Comparison of ENCODE assay signal across 8 cellular contexts in genomic region chr21:43893536-43894205, GRCh38. TPM values are rescaled to one million over a fixed set of nuclear protein-coding genes. Genes with fewer than 3 reads are reported as not detected.
DNase-seq lines count a peak whose midpoint lies in the region; ATAC-seq and TF ChIP-seq lines count a peak whose summit lies in the region.

No MANE protein-coding gene starts in this region.

- no peak overlapping the region for H3K23ac ChIP-seq in trophoblast cell (ENCODE audit: low read length)

- peaks cover 28% of the 10 kb centered on the region for H3K4me1 ChIP-seq in CD8-positive, alpha-beta T cell (ENCODE audit: insufficient read depth, low read length)
- H3K4me1 ChIP-seq in lower lobe of right lung (peaks cover 42% of the 10 kb centered on the region), SJCRH30 (no peaks in the 10 kb centered on the region), trophoblast cell (ENCODE audit: control insufficient read depth in 1 of 2, insufficient read depth in 2 of 2, low read length in 2 of 2) (no peaks in the 10 kb centered on the region)

- H3K4ac ChIP-seq in trophoblast cell (ENCODE audit: low read depth, low read length): no peak overlapping the region

- H4K91ac ChIP-seq in trophoblast cell (ENCODE audit: low read depth, low read length): no peak overlapping the region

- H3K9me3 ChIP-seq in CD8-positive, alpha-beta T cell (ENCODE audit: low read length): no peaks in the 10 kb centered on the region
- H3K9me3 ChIP-seq in lower lobe of right lung (no peaks in the 10 kb centered on the region), SJCRH30 (replicated peaks) (no peaks in the 10 kb centered on the region), trophoblast cell (ENCODE audit: insufficient read depth, low read depth, low read length) (peaks cover 2% of the 10 kb centered on the region)

- intact Hi-C loops in CD8-positive, alpha-beta T cell (cut with DNase I, micrococcal nuclease): loop anchor here in 1 of 2 experiments (1.0 kb wide), 1 partner anchor 24 kb away; no protein-coding TSS in a partner anchor
- intact Hi-C loops in activated B cell treated with CpG ODN at 0.5 μM for 24 hours (cut with micrococcal nuclease) (loop anchor here (2.0 kb wide), 1 partner anchor 45 kb away; no protein-coding TSS in a partner anchor), lower lobe of right lung (cut with DNase I) (no loop called here), Calu3 (cut with micrococcal nuclease; ENCODE audit: unreplicated experiment) (no loop called here)

- H3K27me3 ChIP-seq in CD8-positive, alpha-beta T cell (ENCODE audit: insufficient read depth, low read length): no peaks in the 10 kb centered on the region
- H3K27me3 ChIP-seq in lower lobe of right lung (ENCODE audit: low read depth): no peaks in the 10 kb centered on the region
- no peaks in the 10 kb centered on the region for H3K27me3 ChIP-seq in SJCRH30
- no peaks in the 10 kb centered on the region for H3K27me3 ChIP-seq in trophoblast cell (ENCODE audit: insufficient read depth, low read length)

- no TSS peak for BruUV-seq in Calu3 (replicated peaks; lab: Mats Ljungman, UMichigan)

- H3K79me2 ChIP-seq in trophoblast cell (ENCODE audit: control insufficient read depth, insufficient read depth, low read length, poor library complexity): no peaks in the 10 kb centered on the region

- POLR2A ChIA-PET in CD8-positive, alpha-beta T cell (lab: Charles Lee): interaction anchor here (0.6 to 2.0 kb wide), 5 partner anchors 28 to 84 kb away, joined by 3 to 8 read pairs (median 4); partner anchors contain the start of gene AGPAT3
- POLR2A ChIA-PET in activated B cell treated with CpG ODN at 0.5 μM for 24 hours (lab: Charles Lee): interaction anchor here (0.6 to 0.7 kb wide), 5 partner anchors 21 to 1834 kb away, joined by 3 to 5 read pairs (median 3); no protein-coding TSS in a partner anchor

- H3K27ac Mint-ChIP-seq in CD8-positive, alpha-beta T cell: peak overlapping the region; percentile 88
- H3K27ac Mint-ChIP-seq in activated B cell treated with CpG ODN at 0.5 μM for 24 hours (peak overlapping the region; percentile 30), Calu3 (ENCODE audit: unreplicated experiment) (no peak overlapping the region)

- H2AK5ac ChIP-seq in trophoblast cell (ENCODE audit: low read length): no peak overlapping the region

- ATAC-seq in CD8-positive, alpha-beta T cell: peak; percentile 36
- ATAC-seq in activated B cell treated with CpG ODN at 0.5 μM for 24 hours (ENCODE audit: low read depth): peak; percentile 57
- peak; percentile 89 to 92 for ATAC-seq in lower lobe of right lung

- H2BK12ac ChIP-seq in trophoblast cell (ENCODE audit: low read length): no peak overlapping the region

- peaks cover 31% of the 10 kb centered on the region for H3K36me3 Mint-ChIP-seq in CD8-positive, alpha-beta T cell
- H3K36me3 Mint-ChIP-seq in activated B cell treated with CpG ODN at 0.5 μM for 24 hours (ENCODE audit: low read depth) (peaks cover 13% of the 10 kb centered on the region), Calu3 (ENCODE audit: insufficient read depth, unreplicated experiment) (peaks cover 4% of the 10 kb centered on the region)

- H3K36me3 ChIP-seq in CD8-positive, alpha-beta T cell (ENCODE audit: insufficient read depth, low read length): no peaks in the 10 kb centered on the region
- H3K36me3 ChIP-seq in lower lobe of right lung (no peaks in the 10 kb centered on the region), SJCRH30 (no peaks in the 10 kb centered on the region), trophoblast cell (ENCODE audit: control insufficient read depth in 1 of 2, insufficient read depth in 2 of 2, low read length in 2 of 2) (no peaks in the 10 kb centered on the region)

- no peak overlapping the region for H3K9ac ChIP-seq in trophoblast cell (ENCODE audit: low read length)

- H3K14ac ChIP-seq in trophoblast cell (ENCODE audit: low read length): no peak overlapping the region

- no peak overlapping the region for H2BK120ac ChIP-seq in trophoblast cell (ENCODE audit: insufficient read depth, low read length, poor library complexity)

- no peak overlapping the region for H2AFZ ChIP-seq in trophoblast cell (ENCODE audit: insufficient read depth, low read length, poor library complexity)

- no peaks in the 10 kb centered on the region for H3K79me1 ChIP-seq in trophoblast cell (ENCODE audit: low read length)

- no peak for TF ChIP-seq CTCF in CD8-positive, alpha-beta T cell (IDR thresholded peaks at IDR 0.05)
- TF ChIP-seq CTCF in GM20000 (IDR thresholded peaks at IDR 0.05; ENCODE audit: extremely low read depth, missing control alignments) (no peak), activated B cell treated with CpG ODN at 0.5 μM for 24 hours (IDR thresholded peaks at IDR 0.05) (no peak), lower lobe of right lung (IDR thresholded peaks at IDR 0.05) (no peak), Calu3 (IDR thresholded peaks at IDR 0.05; ENCODE audit: unreplicated experiment) (no peak)

- no peak for DNase-seq in CD8-positive, alpha-beta T cell
- DNase-seq in GM20000 (ENCODE audit: low spot score): peak; percentile 70
- no peak for DNase-seq in activated B cell treated with CpG ODN at 0.5 μM for 24 hours
- no peak for DNase-seq in lower lobe of right lung
- DNase-seq in SJCRH30: no peak
- DNase-seq in Calu3: no peak
- DNase-seq in NCI-H1092 treated with DMSO at 0.1 percent for 48 hours (lab: John Stamatoyannopoulos, UW): no peak
- DNase-seq in trophoblast cell: no peak

- no peak overlapping the region for H4K8ac ChIP-seq in trophoblast cell (ENCODE audit: low read depth, low read length)

- H3K27ac ChIP-seq in CD8-positive, alpha-beta T cell (ENCODE audit: low read depth, low read length): no peak overlapping the region
- H3K27ac ChIP-seq in lower lobe of right lung (peak overlapping the region; percentile 53), SJCRH30 (no peak overlapping the region), trophoblast cell (ENCODE audit: low read depth, low read length) (no peak overlapping the region)

- WGBS in trophoblast cell (ENCODE audit: extremely low coverage, insufficient coverage, insufficient read length): no CpG with 5 or more reads among the region's 19 CpGs

- CTCF ChIA-PET in CD8-positive, alpha-beta T cell (lab: Charles Lee): interaction anchor here (1.7 to 3.0 kb wide), 4 partner anchors 14 to 82 kb away, joined by 4 to 11 read pairs (median 8); no protein-coding TSS in a partner anchor
- CTCF ChIA-PET in activated B cell treated with CpG ODN at 0.5 μM for 24 hours (lab: Charles Lee) (interaction anchor here (0.9 to 1.4 kb wide), 2 partner anchors 45 to 83 kb away, joined by 3 read pairs; no protein-coding TSS in a partner anchor), Calu3 (lab: Charles Lee) (interaction anchor here (0.6 to 1.4 kb wide), 2 partner anchors 23 to 25 kb away, joined by 3 read pairs; no protein-coding TSS in a partner anchor)

- no peak overlapping the region for H3K4me2 ChIP-seq in trophoblast cell (ENCODE audit: low read length)

- H3K4me3 ChIP-seq in CD8-positive, alpha-beta T cell (ENCODE audit: low read depth, low read length): peak overlapping the region; percentile 5
- peak overlapping the region; percentile 39 for H3K4me3 ChIP-seq in lower lobe of right lung
- no peak overlapping the region for H3K4me3 ChIP-seq in SJCRH30
- H3K4me3 ChIP-seq in trophoblast cell (ENCODE audit: low read depth, low read length): no peak overlapping the region

- H3K9me3 Mint-ChIP-seq in CD8-positive, alpha-beta T cell: no peaks in the 10 kb centered on the region
- H3K9me3 Mint-ChIP-seq in activated B cell treated with CpG ODN at 0.5 μM for 24 hours (no peaks in the 10 kb centered on the region), Calu3 (ENCODE audit: low read depth, unreplicated experiment) (no peaks in the 10 kb centered on the region)

- H3K27me3 Mint-ChIP-seq in CD8-positive, alpha-beta T cell (ENCODE audit: low read depth): no peaks in the 10 kb centered on the region
- H3K27me3 Mint-ChIP-seq in activated B cell treated with CpG ODN at 0.5 μM for 24 hours (no peaks in the 10 kb centered on the region), Calu3 (ENCODE audit: unreplicated experiment) (no peaks in the 10 kb centered on the region)

- no peak overlapping the region for H3K18ac ChIP-seq in trophoblast cell (ENCODE audit: low read length)

- no peak overlapping the region for H4K12ac ChIP-seq in trophoblast cell (ENCODE audit: low read depth, low read length)

- peak overlapping the region; percentile 79 for H3K4me3 Mint-ChIP-seq in CD8-positive, alpha-beta T cell
- H3K4me3 Mint-ChIP-seq in activated B cell treated with CpG ODN at 0.5 μM for 24 hours (peak overlapping the region; percentile 77), Calu3 (ENCODE audit: low read depth, unreplicated experiment) (no peak overlapping the region)

- peaks cover 49% of the 10 kb centered on the region for H3K4me1 Mint-ChIP-seq in CD8-positive, alpha-beta T cell (ENCODE audit: low read depth)
- H3K4me1 Mint-ChIP-seq in activated B cell treated with CpG ODN at 0.5 μM for 24 hours (peaks cover 26% of the 10 kb centered on the region), Calu3 (ENCODE audit: low read depth, unreplicated experiment) (peaks cover 5% of the 10 kb centered on the region)

- no peak overlapping the region for H2BK5ac ChIP-seq in trophoblast cell (ENCODE audit: low read depth, low read length, poor library complexity)

RNA-seq across cellular contexts. Expression of gene AGPAT3, which starts 28.6 kb away (rescaled TPM):
- 10 to 100 TPM; 34.6 to 37.5 TPM for total RNA-seq in CD8-positive, alpha-beta T cell
- total RNA-seq in activated B cell treated with CpG ODN at 0.5 μM for 24 hours (48.9 and 57.7 TPM in 2 replicates), lower lobe of right lung (83.3 TPM), Calu3 (2022) (61.2 and 64.1 TPM in 2 replicates)
- total RNA-seq in SJCRH30 (2014; rRNA removed; shearing (Covaris generic)): 16.4 and 18.3 TPM in 2 replicates
- 9.7 and 10.3 TPM in 2 replicates for polyA plus RNA-seq in trophoblast cell (2013)

Comparison
In these comparisons a context has a peak if more than half of its experiments do, and no peak if none do; other contexts are left out.
1. ATAC-seq: peak in every context shown above with its lines; median percentile 90 in lower lobe of right lung; 57 in activated B cell treated with CpG ODN at 0.5 μM for 24 hours; 36 in CD8-positive, alpha-beta T cell.
2. H3K4me3 ChIP-seq: peak in CD8-positive, alpha-beta T cell (single experiment) and lower lobe of right lung (single experiment); none in SJCRH30 (single experiment) and trophoblast cell (single experiment).